8 cellular contexts compared by ENCODE assay signal in the genomic region with DNA sequence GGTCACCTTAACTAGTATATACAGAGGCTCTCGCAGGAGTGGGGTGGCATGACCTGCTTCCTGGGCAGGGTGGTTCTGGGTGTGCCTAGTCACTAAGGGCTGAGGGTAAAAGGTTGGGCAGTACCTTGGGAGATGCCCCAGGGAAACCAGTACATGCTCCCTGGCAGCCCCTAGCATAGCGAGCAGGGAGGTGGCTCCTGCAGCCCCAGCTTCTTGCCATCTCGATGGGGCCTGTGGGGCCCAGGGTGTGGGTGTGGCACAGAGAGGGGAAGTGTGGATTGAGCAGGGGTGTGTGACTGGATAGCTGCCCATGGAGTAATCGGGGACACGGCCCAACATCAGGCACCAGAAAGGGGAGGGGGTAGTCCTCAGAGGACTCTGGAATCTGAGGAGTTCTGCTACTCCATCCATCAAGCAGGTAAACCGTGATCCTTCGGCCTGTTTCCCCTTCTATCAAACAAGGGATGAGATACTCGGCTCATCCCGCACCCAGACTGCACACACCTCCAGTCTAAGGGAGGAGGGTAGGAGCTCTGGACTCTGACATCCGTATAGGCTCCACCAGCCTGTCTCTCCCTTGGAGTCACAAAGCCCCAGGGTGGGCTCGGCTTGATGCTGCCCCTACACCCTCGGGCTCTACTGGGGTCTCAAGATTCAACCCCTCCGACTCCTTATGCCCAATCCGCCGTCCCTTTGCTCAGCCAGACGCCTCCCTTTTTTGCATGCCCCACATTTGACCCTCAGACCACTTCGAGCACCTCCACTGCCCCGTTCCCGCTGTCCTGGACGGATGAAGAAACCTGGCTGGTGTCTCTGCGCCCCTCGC. TPM values are rescaled to one million over a fixed set of nuclear protein-coding genes. Genes with fewer than 3 reads are reported as not detected.
DNase-seq lines count a peak whose midpoint lies in the region; ATAC-seq and TF ChIP-seq lines count a peak whose summit lies in the region.

No MANE protein-coding gene starts in this region.

- ATAC-seq in HG03045 (IDR thresholded peaks at IDR 0.05; ENCODE audit: unreplicated experiment) (no peak), GM18907 (IDR thresholded peaks at IDR 0.05; ENCODE audit: unreplicated experiment) (no peak)

- peaks cover 3% of the 10 kb centered on the region; the same call in 1 of the 2 replicates for H3K36me3 ChIP-seq in Caco-2 (ENCODE audit: control insufficient read depth, insufficient read depth, low read length)
- no peaks in the 10 kb centered on the region for H3K36me3 ChIP-seq in MM.1S (replicated peaks; ENCODE audit: insufficient read depth, low read length)
- H3K36me3 ChIP-seq in brain microvascular endothelial cell (replicated peaks) = peaks cover 15% of the 10 kb centered on the region
- peaks cover 35% of the 10 kb centered on the region for H3K36me3 ChIP-seq in mesodermal cell (ENCODE audit: control insufficient read depth, insufficient read depth, low read length)

- TF ChIP-seq CTCF in Caco-2 (IDR thresholded peaks at IDR 0.05; ENCODE audit: insufficient read depth in 1 of 2, low read depth in 1 of 2, low read length in 1 of 2, severe bottlenecking in 1 of 2, unreplicated experiment in 1 of 2) (no peak), MM.1S (IDR thresholded peaks at IDR 0.05; ENCODE audit: low read length) (peak; percentile 23; the same call in 1 of the 2 replicates), brain microvascular endothelial cell (IDR thresholded peaks at IDR 0.05; ENCODE audit: low read depth, low read length, missing control alignments) (no peak)

- peak overlapping the region; percentile 55 for H3K4me3 ChIP-seq in Caco-2 (ENCODE audit: low read depth, low read length)
- peak overlapping the region; percentile 88 for H3K4me3 ChIP-seq in MM.1S (ENCODE audit: low read length)
- H3K4me3 ChIP-seq in brain microvascular endothelial cell (ENCODE audit: low read depth, low read length) = peak overlapping the region; percentile 88
- peak overlapping the region; percentile 93 for H3K4me3 ChIP-seq in mesodermal cell (ENCODE audit: extremely low read depth, insufficient read depth, low read length, poor library complexity, severe bottlenecking)

- H3K4me1 Mint-ChIP-seq in Caco-2 (ENCODE audit: low read depth, unreplicated experiment) = peaks cover 20% of the 10 kb centered on the region

- DNase-seq in Caco-2 = no peak
- DNase-seq in MM.1S = no peak
- DNase-seq in brain microvascular endothelial cell = no peak
- no peak for DNase-seq in NCI-H2107 (lab: John Stamatoyannopoulos, UW)
- no peak for DNase-seq in pons (ENCODE audit: low spot score)

- peaks cover 13% of the 10 kb centered on the region for H3K4me1 ChIP-seq in Caco-2
- peaks cover 5% of the 10 kb centered on the region; the same call in 1 of the 2 replicates for H3K4me1 ChIP-seq in MM.1S (ENCODE audit: low read length)
- peaks cover 15% of the 10 kb centered on the region for H3K4me1 ChIP-seq in mesodermal cell (ENCODE audit: control insufficient read depth, insufficient read depth, low read length, poor library complexity, severe bottlenecking)

- no peaks in the 10 kb centered on the region for H3K27me3 Mint-ChIP-seq in Caco-2 (ENCODE audit: insufficient read depth, unreplicated experiment)

- BruUV-seq in Caco-2 (replicated peaks; lab: Mats Ljungman, UMichigan) = no TSS peak

- H3K9me2 ChIP-seq in MM.1S (replicated peaks; ENCODE audit: insufficient read depth, low read length) = no peaks in the 10 kb centered on the region

- POLR2A ChIA-PET in Caco-2 (lab: Charles Lee) = interaction anchor here (0.6 to 2.2 kb wide), 2 partner anchors 25 to 279 kb away, joined by 4 to 37 read pairs; a partner anchor contains a TSS

- intact Hi-C loops in Caco-2 (cut with micrococcal nuclease; ENCODE audit: unreplicated experiment) = loop anchor here (1.0 to 2.0 kb wide), 8 partner anchors 19 to 190 kb away; a partner anchor contains a TSS

- peak overlapping the region; percentile 85 for H3K27ac Mint-ChIP-seq in Caco-2 (ENCODE audit: unreplicated experiment)

- H4K20me1 ChIP-seq in MM.1S (ENCODE audit: insufficient read depth, low read length) = no peaks in the 10 kb centered on the region

- H3K79me2 ChIP-seq in MM.1S (ENCODE audit: low read length) = peaks cover 13% of the 10 kb centered on the region

- no peaks in the 10 kb centered on the region for H3K9me3 Mint-ChIP-seq in Caco-2 (ENCODE audit: unreplicated experiment)

- H3K4me3 Mint-ChIP-seq in Caco-2 (ENCODE audit: unreplicated experiment) = peak overlapping the region; percentile 85

- peak overlapping the region; percentile 78; the same call in 1 of the 2 replicates for H3K27ac ChIP-seq in MM.1S (ENCODE audit: low read length)
- peak overlapping the region; percentile 89 for H3K27ac ChIP-seq in brain microvascular endothelial cell
- peak overlapping the region; percentile 97 for H3K27ac ChIP-seq in mesodermal cell (ENCODE audit: low read depth, low read length, severe bottlenecking)

- H3K9me3 ChIP-seq in Caco-2 (no peaks in the 10 kb centered on the region), MM.1S (replicated peaks; ENCODE audit: insufficient read depth, low read length) (no peaks in the 10 kb centered on the region), mesodermal cell (ENCODE audit: control insufficient read depth, low read length) (no peaks in the 10 kb centered on the region)

- in situ Hi-C loops in brain microvascular endothelial cell (cut with HindIII; ENCODE audit: low pct_ligation_motif_present, low sequenced_read_pairs) = no loop called here

- CTCF ChIA-PET in Caco-2 (lab: Charles Lee) = interaction anchor here (0.9 to 2.2 kb wide), 10 partner anchors 14 to 156 kb away, joined by 3 to 22 read pairs (median 4); a partner anchor contains a TSS

- H3K9ac ChIP-seq in MM.1S (ENCODE audit: low read length) = peak overlapping the region; percentile 73

- 36 to 39% methylated on average over 9 to 16 of the region's 22 CpGs for WGBS in mesodermal cell (ENCODE audit: insufficient coverage in 2 of 2), 2 experiments

- H3K36me3 Mint-ChIP-seq in Caco-2 (ENCODE audit: insufficient read depth, unreplicated experiment) = peaks cover 44% of the 10 kb centered on the region

- H3F3A ChIP-seq in MM.1S (ENCODE audit: insufficient read depth, low read length) = peaks cover 11% of the 10 kb centered on the region; the same call in 1 of the 2 replicates

- no peaks in the 10 kb centered on the region for H3K27me3 ChIP-seq in Caco-2 (replicated peaks; ENCODE audit: control insufficient read depth, insufficient read depth, low read length)
- H3K27me3 ChIP-seq in MM.1S (replicated peaks; ENCODE audit: insufficient read depth, low read length) = peaks cover 4% of the 10 kb centered on the region; the same call in 1 of the 2 replicates
- H3K27me3 ChIP-seq in brain microvascular endothelial cell (replicated peaks) = no peaks in the 10 kb centered on the region

- H2AFZ ChIP-seq in MM.1S (ENCODE audit: low read length) = peak overlapping the region; percentile 92

- H3K4me2 ChIP-seq in MM.1S (ENCODE audit: low read depth, low read length) = peak overlapping the region; percentile 82

RNA-seq across cellular contexts. Expression of a gene that starts 1.1 kb away (rescaled TPM):
- 14.6 and 14.8 TPM in 2 replicates for total RNA-seq in Caco-2 (2022)
- polyA plus RNA-seq in mesodermal cell (2013, experiment 1 of 2) = 18.0 TPM
- polyA plus RNA-seq in mesodermal cell (2013, experiment 2 of 2) = 13.4 TPM

RNA-seq across cellular contexts. Expression of a gene that starts 6.7 kb away (rescaled TPM):
- 10.3 and 12.5 TPM in 2 replicates for total RNA-seq in Caco-2 (2022)
- 8.0 TPM for polyA plus RNA-seq in mesodermal cell (2013, experiment 1 of 2)
- polyA plus RNA-seq in mesodermal cell (2013, experiment 2 of 2) = 4.6 TPM

RNA-seq across cellular contexts. Expression of a gene that starts 25.4 kb away (rescaled TPM):
- total RNA-seq in Caco-2 (2022) = 837 and 863 TPM in 2 replicates
- 590 TPM for polyA plus RNA-seq in mesodermal cell (2013, experiment 1 of 2)
- polyA plus RNA-seq in mesodermal cell (2013, experiment 2 of 2) = 581 TPM

RNA-seq across cellular contexts. Expression of a gene that starts 36.4 kb away (rescaled TPM):
- total RNA-seq in Caco-2 (2022) = 110 and 112 TPM in 2 replicates
- 110 TPM for polyA plus RNA-seq in mesodermal cell (2013, experiment 1 of 2)
- polyA plus RNA-seq in mesodermal cell (2013, experiment 2 of 2) = 90.4 TPM

RNA-seq across cellular contexts. Expression of a gene that starts 39.9 kb away (rescaled TPM):
- 133 and 139 TPM in 2 replicates for total RNA-seq in Caco-2 (2022)
- polyA plus RNA-seq in mesodermal cell (2013, experiment 1 of 2) = 134 TPM
- 104 TPM for polyA plus RNA-seq in mesodermal cell (2013, experiment 2 of 2)
